17 cellular contexts compared by ENCODE assay signal in the genomic region with DNA sequence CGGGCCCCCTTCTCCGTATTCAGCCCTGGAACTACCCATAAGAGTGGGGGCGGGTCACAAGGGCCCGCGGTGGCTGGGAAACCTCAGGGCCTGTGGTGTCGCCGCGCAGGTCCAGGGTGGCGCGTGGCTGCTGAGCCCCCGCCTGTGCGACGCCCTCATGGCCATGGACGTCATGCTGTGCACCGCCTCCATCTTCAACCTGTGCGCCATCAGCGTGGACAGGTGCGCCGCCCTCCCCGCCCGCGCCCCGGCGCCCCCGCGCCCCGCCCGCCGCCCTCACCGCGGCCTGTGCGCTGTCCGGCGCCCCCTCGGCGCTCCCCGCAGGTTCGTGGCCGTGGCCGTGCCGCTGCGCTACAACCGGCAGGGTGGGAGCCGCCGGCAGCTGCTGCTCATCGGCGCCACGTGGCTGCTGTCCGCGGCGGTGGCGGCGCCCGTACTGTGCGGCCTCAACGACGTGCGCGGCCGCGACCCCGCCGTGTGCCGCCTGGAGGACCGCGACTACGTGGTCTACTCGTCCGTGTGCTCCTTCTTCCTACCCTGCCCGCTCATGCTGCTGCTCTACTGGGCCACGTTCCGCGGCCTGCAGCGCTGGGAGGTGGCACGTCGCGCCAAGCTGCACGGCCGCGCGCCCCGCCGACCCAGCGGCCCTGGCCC. TPM values are rescaled to one million over a fixed set of nuclear protein-coding genes. Genes with fewer than 3 reads are reported as not detected.
DNase-seq lines count a peak whose midpoint lies in the region; FAIRE-seq and TF ChIP-seq lines count a peak whose summit lies in the region.
"Had no signal": no experiment of that assay in that cellular context is flagged by ENCODE, and none has a peak within 500 bp of the region (broad histone marks: within the 10 kb centered on the region; RNA-seq: fewer than 3 reads in every experiment).

No MANE protein-coding gene starts in this region.

- peak overlapping the region; percentile 93 for H3K27ac ChIP-seq in SK-N-MC
- H3K27ac ChIP-seq in hepatocyte, result no peak overlapping the region
- no peak overlapping the region for H3K27ac ChIP-seq in kidney (ENCODE audit: low read depth in 2 of 2, low read length in 2 of 2)
- H3K27ac ChIP-seq: pancreas, SJSA1, tibial artery had no signal

- peaks cover 14% of the 10 kb centered on the region for H3K4me1 Mint-ChIP-seq in activated naive CD4-positive, alpha-beta T cell treated with anti-CD3 and anti-CD28 coated beads, Interleukin-2, amount 10 ng/mL, durations not matched to agents 7 days and 5 days

- CTCF ChIA-PET in activated naive CD4-positive, alpha-beta T cell treated with anti-CD3 and anti-CD28 coated beads, Interleukin-2, amount 10 ng/mL, durations not matched to agents 7 days and 5 days (lab: Charles Lee), result no interaction called here

- H2AFZ ChIP-seq in hepatocyte, result no peak overlapping the region

- DNase-seq in activated naive CD4-positive, alpha-beta T cell treated with anti-CD3 and anti-CD28 coated beads, Interleukin-2, amount 50 U/mL, for 16 hours, result peak; percentile 16
- no peak for DNase-seq in activated naive CD4-positive, alpha-beta T cell treated with anti-CD3 and anti-CD28 coated beads, Interleukin-2, amount 10 ng/mL, durations not matched to agents 7 days and 5 days
- DNase-seq in SK-N-MC (ENCODE audit: low read depth, low spot score), result no peak
- peak; percentile 38 for DNase-seq in hepatocyte (ENCODE audit: low spot score)
- DNase-seq in posterior vena cava (ENCODE audit: low spot score), result peak; percentile 72
- no peak for DNase-seq in kidney
- no peak for DNase-seq in SW 1271 (lab: John Stamatoyannopoulos, UW)
- DNase-seq in NCI-H1092 (lab: John Stamatoyannopoulos, UW), result no peak
- DNase-seq: ACHN, cerebellar nuclear complex, hippocampal formation, mammary epithelial cell, tibial artery had no signal

- 4% methylated on average over 37 of the region's 84 CpGs for WGBS in hepatocyte (ENCODE audit: low lambda C conversion rate, missing lambda C conversion rate)

- H3K79me2 ChIP-seq in hepatocyte, result no peaks in the 10 kb centered on the region

- H3K9ac ChIP-seq in SK-N-MC (ENCODE audit: insufficient read length) (no peak overlapping the region), kidney (ENCODE audit: low read length in 2 of 2) (no peak overlapping the region)

- peaks cover 40% of the 10 kb centered on the region for H3K27me3 ChIP-seq in hepatocyte
- H3K27me3 ChIP-seq: pancreas, SJSA1 had no signal

- peak overlapping the region; percentile 82 for H3K4me2 ChIP-seq in hepatocyte

- H3K4me1 ChIP-seq in hepatocyte (ENCODE audit: insufficient read depth) (peaks cover 22% of the 10 kb centered on the region), kidney (ENCODE audit: control insufficient read depth in 1 of 2, insufficient read depth in 1 of 2, low read depth in 1 of 2, low read length in 2 of 2) (peaks cover 0 to 6% of the 10 kb centered on the region in 2 donors)
- H3K4me1 ChIP-seq: pancreas, SJSA1 had no signal

- H3K4me3 ChIP-seq in SK-N-MC (peak overlapping the region; percentile 53), hepatocyte (no peak overlapping the region), kidney (ENCODE audit: low read length in 2 of 2) (no peak overlapping the region)
- H3K4me3 ChIP-seq: pancreas, SJSA1, tibial artery had no signal

- peaks cover 42% of the 10 kb centered on the region for H4K20me1 ChIP-seq in hepatocyte (ENCODE audit: insufficient read depth, poor library complexity, severe bottlenecking)

- H3K9me3 Mint-ChIP-seq in activated naive CD4-positive, alpha-beta T cell treated with anti-CD3 and anti-CD28 coated beads, Interleukin-2, amount 10 ng/mL, durations not matched to agents 7 days and 5 days, result no peaks in the 10 kb centered on the region

- no peak for FAIRE-seq in kidney (lab: Jason Lieb, UNC)
- FAIRE-seq: pancreas had no signal

- no peak overlapping the region for H3K27ac Mint-ChIP-seq in activated naive CD4-positive, alpha-beta T cell treated with anti-CD3 and anti-CD28 coated beads, Interleukin-2, amount 10 ng/mL, durations not matched to agents 7 days and 5 days

- H3K27me3 Mint-ChIP-seq in activated naive CD4-positive, alpha-beta T cell treated with anti-CD3 and anti-CD28 coated beads, Interleukin-2, amount 10 ng/mL, durations not matched to agents 7 days and 5 days, result peaks cover 74% of the 10 kb centered on the region

- H3K36me3 Mint-ChIP-seq in activated naive CD4-positive, alpha-beta T cell treated with anti-CD3 and anti-CD28 coated beads, Interleukin-2, amount 10 ng/mL, durations not matched to agents 7 days and 5 days, result peaks cover 6% of the 10 kb centered on the region

- H3K36me3 ChIP-seq in SK-N-MC (ENCODE audit: insufficient read depth, low read length) (no peaks in the 10 kb centered on the region; the same call in 1 of the 2 replicates), hepatocyte (replicated peaks; ENCODE audit: insufficient read depth, low read depth) (no peaks in the 10 kb centered on the region), kidney (ENCODE audit: control insufficient read depth in 1 of 2, insufficient read depth in 2 of 2, low read length in 2 of 2) (peaks cover 0 to 8% of the 10 kb centered on the region in 2 donors)
- H3K36me3 ChIP-seq: SJSA1 had no signal

- H3K4me3 Mint-ChIP-seq in activated naive CD4-positive, alpha-beta T cell treated with anti-CD3 and anti-CD28 coated beads, Interleukin-2, amount 10 ng/mL, durations not matched to agents 7 days and 5 days, result no peak overlapping the region

- no peak for TF ChIP-seq CTCF in hepatocyte (IDR thresholded peaks at IDR 0.05; ENCODE audit: poor library complexity)
- TF ChIP-seq CTCF in kidney (IDR thresholded peaks at IDR 0.05; ENCODE audit: borderline replicate concordance, extremely low read depth, insufficient read depth), result no peak

- intact Hi-C loops in posterior vena cava (cut with DNase I) (no loop called here), kidney (cut with DNase I) (no loop called here)

- H3K9me2 ChIP-seq in hepatocyte (replicated peaks; ENCODE audit: insufficient read depth), result no peaks in the 10 kb centered on the region

- H3K9me3 ChIP-seq in SK-N-MC (ENCODE audit: low read depth, low read length) (no peaks in the 10 kb centered on the region), hepatocyte (ENCODE audit: low read depth) (no peaks in the 10 kb centered on the region), kidney (ENCODE audit: control insufficient read depth in 1 of 2, low read length in 2 of 2) (no peaks in the 10 kb centered on the region)
- H3K9me3 ChIP-seq: pancreas, SJSA1, tibial artery had no signal

RNA-seq across cellular contexts. Expression of gene DRD4, which starts 2.4 kb away (rescaled TPM):
- total RNA-seq in hepatocyte (not detected in 2 replicates), posterior vena cava (under 1 TPM; 0.48 to 0.51 TPM), kidney (1.1 TPM)
- polyA plus RNA-seq in hepatocyte (1.1 and 2.9 TPM in 2 replicates), kidney (ENCODE audit: insufficient read depth, low read depth, low replicate concordance) (0.47 TPM)
- total RNA-seq: SJSA1 had no signal
- polyA plus RNA-seq: mammary epithelial cell had no signal

RNA-seq across cellular contexts. Expression of gene SCT, which starts 12.5 kb away (rescaled TPM):
- total RNA-seq in hepatocyte, result not detected in 2 replicates
- 20.5 and 21.7 TPM in 2 replicates for polyA plus RNA-seq in hepatocyte
- total RNA-seq in posterior vena cava, result not detected
- not detected for total RNA-seq in kidney
- not detected for polyA plus RNA-seq in kidney (ENCODE audit: insufficient read depth, low read depth, low replicate concordance)
- total RNA-seq: esophagus mucosa, HT1080, mammary epithelial cell, SJSA1 had no signal
- polyA plus RNA-seq: mammary epithelial cell, pancreas had no signal

RNA-seq across cellular contexts. Expression of gene CDHR5, which starts 14.7 kb away (rescaled TPM):
- total RNA-seq in hepatocyte (91.5 and 114 TPM in 2 replicates), posterior vena cava (under 1 TPM in 1 of 2 donors, not detected in 1; 0.10 TPM), kidney (7.0 TPM)
- polyA plus RNA-seq in hepatocyte (142 and 166 TPM in 2 replicates), kidney (ENCODE audit: insufficient read depth, low read depth, low replicate concordance) (45.6 TPM)
- total RNA-seq: esophagus mucosa, HT1080, mammary epithelial cell, SJSA1 had no signal
- polyA plus RNA-seq: mammary epithelial cell had no signal

RNA-seq across cellular contexts. Expression of gene IRF7, which starts 23.7 kb away (rescaled TPM):
- total RNA-seq in hepatocyte (9.3 and 10.4 TPM in 2 replicates), posterior vena cava (10 to 100 TPM; 10.3 to 16.4 TPM), kidney (36.7 TPM)
- polyA plus RNA-seq in hepatocyte (24.6 and 30.4 TPM in 2 replicates), kidney (ENCODE audit: insufficient read depth, low read depth, low replicate concordance) (21.5 TPM)
- total RNA-seq: HT1080 had no signal

RNA-seq across cellular contexts. Expression of gene DEAF1, which starts 55.6 kb away (rescaled TPM):
- total RNA-seq in hepatocyte (27.2 and 41.5 TPM in 2 replicates), posterior vena cava (10 to 100 TPM; 22.9 to 25.5 TPM), kidney (54.5 TPM)
- polyA plus RNA-seq in hepatocyte (59.1 and 75.1 TPM in 2 replicates), kidney (ENCODE audit: insufficient read depth, low read depth, low replicate concordance) (30.2 TPM)

Comparison
In these comparisons a context has a peak if more than half of its experiments do, and no peak if none do; other contexts are left out.
1. DNase-seq: peak in activated naive CD4-positive, alpha-beta T cell treated with anti-CD3 and anti-CD28 coated beads, Interleukin-2, amount 50 U/mL, for 16 hours (single experiment), hepatocyte (single experiment) and posterior vena cava (single experiment); none in activated naive CD4-positive, alpha-beta T cell treated with anti-CD3 and anti-CD28 coated beads, Interleukin-2, amount 10 ng/mL, durations not matched to agents 7 days and 5 days (single experiment), SK-N-MC (single experiment), kidney (single experiment), SW 1271 (0 of 2) and NCI-H1092 (single experiment).
2. RNA of gene CDHR5, which starts 14.7 kb away (total RNA-seq): 91.5 to 114 TPM in hepatocyte; 7.0 TPM in kidney (single experiment) and 0.10 TPM in posterior vena cava; every median in the first group is over 10 times any median in the second.